ENCODE assay signal across 18 cellular contexts in genomic region chr6:82567621-82568020, GRCh38.
"Had no signal": no experiment of that assay in that cellular context is flagged by ENCODE, and none has a peak within 500 bp of the region (broad histone marks: within the 10 kb centered on the region; RNA-seq: fewer than 3 reads in every experiment).

No MANE protein-coding gene starts in this region.

- H3K36me3 ChIP-seq: cardiac muscle cell, heart right ventricle, upper lobe of right lung had no signal

- H3K4me3 Mint-ChIP-seq: activated CD4-positive, alpha-beta T cell treated with anti-CD3 and anti-CD28 coated beads for 36 hours; activated CD8-positive, alpha-beta T cell treated with anti-CD3 and anti-CD28 coated beads for 36 hours; activated naive CD8-positive, alpha-beta T cell treated with anti-CD3 and anti-CD28 coated beads, Interleukin-2, amount 50 U/mL, for 24 hours; activated T-helper 1 cell treated with anti-CD3 and anti-CD28 coated beads, Interleukin-12 subunit alpha, Interleukin-12 subunit beta, Interleukin-2, Interleukin-4 antibody, amounts not matched to agents 30 ng/mL and 10 ng/mL and 1 ng/mL, durations not matched to agents 14 hours and 24 hours and 36 hours; memory B cell; nephron; stimulated activated naive CD8-positive, alpha-beta T cell treated with anti-CD3 and anti-CD28 coated beads, Interleukin-15, amount 100 ng/mL, for 72 hours had no signal

- H3K27me3 ChIP-seq: cardiac muscle cell, heart right ventricle, testis, upper lobe of right lung had no signal

- ATAC-seq: activated CD4-positive, alpha-beta T cell treated with anti-CD3 and anti-CD28 coated beads for 36 hours; activated CD8-positive, alpha-beta T cell treated with anti-CD3 and anti-CD28 coated beads for 36 hours; activated naive CD8-positive, alpha-beta T cell treated with anti-CD3 and anti-CD28 coated beads, Interleukin-2, amount 50 U/mL, for 24 hours; heart right ventricle; left lobe of liver; stimulated activated naive CD8-positive, alpha-beta T cell treated with anti-CD3 and anti-CD28 coated beads, Interleukin-15, amount 100 ng/mL, for 72 hours; upper lobe of right lung had no signal

- H3K4me3 ChIP-seq: cardiac muscle cell, heart right ventricle, testis, upper lobe of right lung had no signal

- H3K27ac Mint-ChIP-seq: activated CD4-positive, alpha-beta T cell treated with anti-CD3 and anti-CD28 coated beads for 36 hours; activated CD8-positive, alpha-beta T cell treated with anti-CD3 and anti-CD28 coated beads for 36 hours; activated naive CD8-positive, alpha-beta T cell treated with anti-CD3 and anti-CD28 coated beads, Interleukin-2, amount 50 U/mL, for 24 hours; activated T-helper 1 cell treated with anti-CD3 and anti-CD28 coated beads, Interleukin-12 subunit alpha, Interleukin-12 subunit beta, Interleukin-2, Interleukin-4 antibody, amounts not matched to agents 30 ng/mL and 10 ng/mL and 1 ng/mL, durations not matched to agents 14 hours and 24 hours and 36 hours; memory B cell; nephron; stimulated activated naive CD8-positive, alpha-beta T cell treated with anti-CD3 and anti-CD28 coated beads, Interleukin-15, amount 100 ng/mL, for 72 hours had no signal

- DNase-seq: activated CD4-positive, alpha-beta T cell treated with anti-CD3 and anti-CD28 coated beads for 36 hours; activated CD8-positive, alpha-beta memory T cell treated with anti-CD3 and anti-CD28 coated beads, Interleukin-2, amount 50 U/mL, for 4 hours; activated CD8-positive, alpha-beta T cell treated with anti-CD3 and anti-CD28 coated beads for 36 hours; activated naive CD4-positive, alpha-beta T cell; activated naive CD8-positive, alpha-beta T cell treated with anti-CD3 and anti-CD28 coated beads, Interleukin-2, amount 50 U/mL, for 24 hours; heart right ventricle; occipital lobe; stimulated activated CD4-positive, alpha-beta T cell treated with anti-CD3 and anti-CD28 coated beads, Interleukin-4, amount 100 ng/mL, for 24 hours; stimulated activated naive CD8-positive, alpha-beta T cell treated with anti-CD3 and anti-CD28 coated beads, Interleukin-15, amount 100 ng/mL, for 72 hours; T-helper 9 cell; testis; upper lobe of right lung had no signal

- H3K9me3 Mint-ChIP-seq: activated CD8-positive, alpha-beta T cell treated with anti-CD3 and anti-CD28 coated beads for 36 hours; activated naive CD8-positive, alpha-beta T cell treated with anti-CD3 and anti-CD28 coated beads, Interleukin-2, amount 50 U/mL, for 24 hours; activated T-helper 1 cell treated with anti-CD3 and anti-CD28 coated beads, Interleukin-12 subunit alpha, Interleukin-12 subunit beta, Interleukin-2, Interleukin-4 antibody, amounts not matched to agents 30 ng/mL and 10 ng/mL and 1 ng/mL, durations not matched to agents 14 hours and 24 hours and 36 hours; stimulated activated naive CD8-positive, alpha-beta T cell treated with anti-CD3 and anti-CD28 coated beads, Interleukin-15, amount 100 ng/mL, for 72 hours had no signal

- H3K4me1 Mint-ChIP-seq: activated CD4-positive, alpha-beta T cell treated with anti-CD3 and anti-CD28 coated beads for 36 hours; activated naive CD8-positive, alpha-beta T cell treated with anti-CD3 and anti-CD28 coated beads, Interleukin-2, amount 50 U/mL, for 24 hours; memory B cell; stimulated activated naive CD8-positive, alpha-beta T cell treated with anti-CD3 and anti-CD28 coated beads, Interleukin-15, amount 100 ng/mL, for 72 hours had no signal

- H3K27ac ChIP-seq: cardiac muscle cell, heart right ventricle, testis, upper lobe of right lung, VCaP had no signal

- H3K4me1 ChIP-seq: heart right ventricle, testis, upper lobe of right lung had no signal

- H3K27me3 Mint-ChIP-seq: activated CD4-positive, alpha-beta T cell treated with anti-CD3 and anti-CD28 coated beads for 36 hours; activated CD8-positive, alpha-beta T cell treated with anti-CD3 and anti-CD28 coated beads for 36 hours; activated naive CD8-positive, alpha-beta T cell treated with anti-CD3 and anti-CD28 coated beads, Interleukin-2, amount 50 U/mL, for 24 hours; memory B cell; stimulated activated naive CD8-positive, alpha-beta T cell treated with anti-CD3 and anti-CD28 coated beads, Interleukin-15, amount 100 ng/mL, for 72 hours had no signal

- H3K9me3 ChIP-seq: heart right ventricle, testis, upper lobe of right lung had no signal

- H3K36me3 Mint-ChIP-seq: memory B cell had no signal
